8 cellular contexts compared by ENCODE assay signal in the genomic region with DNA sequence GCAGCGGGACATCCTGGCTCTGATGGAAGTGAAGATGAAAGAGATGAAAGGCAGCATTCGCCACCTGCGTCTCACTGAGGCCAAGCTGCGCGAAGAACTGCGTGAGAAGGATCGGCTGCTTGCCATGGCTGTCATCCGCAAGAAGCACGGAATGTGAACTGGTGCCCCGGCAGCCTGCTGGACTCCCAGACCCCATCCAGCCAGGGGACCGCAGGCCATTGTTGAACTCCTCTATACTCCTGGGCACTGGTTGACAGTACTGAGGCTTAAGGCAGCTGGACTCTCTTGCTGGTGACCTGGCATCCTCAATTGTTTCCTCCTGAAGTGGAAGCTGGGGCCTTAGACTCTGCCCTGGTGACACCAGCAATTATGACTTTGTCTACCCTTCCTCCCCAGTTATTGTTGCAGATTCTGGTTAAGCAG. TPM values are rescaled to one million over a fixed set of nuclear protein-coding genes. Genes with fewer than 3 reads are reported as not detected.
DNase-seq lines count a peak whose midpoint lies in the region; ATAC-seq and TF ChIP-seq lines count a peak whose summit lies in the region.

No MANE protein-coding gene starts in this region.

- H3K4me3 ChIP-seq in esophagus squamous epithelium (peak overlapping the region; percentile 76 to 86 (median 82)), rectal smooth muscle tissue (ENCODE audit: low read length) (peak overlapping the region; percentile 98)

- H3K27ac ChIP-seq in esophagus squamous epithelium (peak overlapping the region; percentile 99 to 100 (median 100)), rectal smooth muscle tissue (ENCODE audit: low read depth, low read length) (peak overlapping the region; percentile 100)

- H3K4me1 ChIP-seq in esophagus squamous epithelium = peaks cover 40 to 60% (median 41%) of the 10 kb centered on the region in 3 donors
- H3K4me1 ChIP-seq in rectal smooth muscle tissue (ENCODE audit: control insufficient read depth, insufficient read depth, low read length) = peaks cover 41% of the 10 kb centered on the region

- H3K9ac ChIP-seq in rectal smooth muscle tissue (ENCODE audit: low read length) = peak overlapping the region; percentile 70

- H3K36me3 ChIP-seq in esophagus squamous epithelium (no peaks in the 10 kb centered on the region), rectal smooth muscle tissue (ENCODE audit: control insufficient read depth, insufficient read depth, low read length) (no peaks in the 10 kb centered on the region)

- WGBS in esophagus squamous epithelium, 2 donors = 18% methylated on average over 2 of the region's 11 CpGs; no CpG with 5 or more reads in 1 of the 2 donors

- no peak for TF ChIP-seq CTCF in esophagus squamous epithelium (IDR thresholded peaks at IDR 0.05)

- intact Hi-C loops in esophagus squamous epithelium (cut with DNase I) = no loop called here

- no peak for ATAC-seq in HG02678 (IDR thresholded peaks at IDR 0.05; ENCODE audit: unreplicated experiment)

- TF ChIP-seq POLR2A in esophagus squamous epithelium (IDR thresholded peaks at IDR 0.05) (no peak), erythroblast (IDR thresholded peaks at IDR 0.05; ENCODE audit: low read length) (no peak)

- no peaks in the 10 kb centered on the region for H3K9me3 ChIP-seq in esophagus squamous epithelium

- DNase-seq in GM03348 (ENCODE audit: low spot score) (peak; percentile 15), RPMI8226 (peak; percentile 63), esophagus squamous epithelium (lab: John Stamatoyannopoulos, UW) (no peak), 8988T (no peak), erythroblast (lab: John Stamatoyannopoulos, UW) (no peak), epidermal melanocyte (ENCODE audit: insufficient read length, low spot score) (no peak)

- no peaks in the 10 kb centered on the region for H3K27me3 ChIP-seq in esophagus squamous epithelium
- no peaks in the 10 kb centered on the region for H3K27me3 ChIP-seq in rectal smooth muscle tissue (ENCODE audit: control insufficient read depth, insufficient read depth, low read length)

RNA-seq across cellular contexts. Expression of a gene that starts 1.2 kb away (rescaled TPM):
- 10 to 100 TPM; 35.8 to 48.8 (median 42.1) TPM for total RNA-seq in esophagus squamous epithelium

RNA-seq across cellular contexts. Expression of a gene that starts 3.4 kb away (rescaled TPM):
- total RNA-seq in esophagus squamous epithelium = 10 to 100 TPM; 41.4 to 85.1 (median 63.7) TPM

RNA-seq across cellular contexts. Expression of a gene that starts 4.1 kb away (rescaled TPM):
- 10 to 100 TPM; 12.3 to 42.7 (median 19.6) TPM for total RNA-seq in esophagus squamous epithelium

RNA-seq across cellular contexts. Expression of a gene that starts 29.5 kb away (rescaled TPM):
- 10 to 100 TPM; 26.5 to 46.9 (median 37.0) TPM for total RNA-seq in esophagus squamous epithelium

RNA-seq across cellular contexts. Expression of a gene that starts 36.7 kb away (rescaled TPM):
- total RNA-seq in esophagus squamous epithelium = under 1 TPM; 0.15 to 0.97 (median 0.72) TPM

Comparison
In these comparisons a context has a peak if more than half of its experiments do, and no peak if none do; other contexts are left out.
1. DNase-seq: peak in GM03348 (single experiment) and RPMI8226 (single experiment); none in esophagus squamous epithelium (single experiment), 8988T (single experiment), erythroblast (0 of 2) and epidermal melanocyte (single experiment).